15 cellular contexts compared by ENCODE assay signal in genomic region chr17:17569691-17570090, GRCh38. TPM values are rescaled to one million over a fixed set of nuclear protein-coding genes. Genes with fewer than 3 reads are reported as not detected.
DNase-seq lines count a peak whose midpoint lies in the region; ATAC-seq, FAIRE-seq and TF ChIP-seq lines count a peak whose summit lies in the region.
"Had no signal": no experiment of that assay in that cellular context is flagged by ENCODE, and none has a peak within 500 bp of the region (broad histone marks: within the 10 kb centered on the region; RNA-seq: fewer than 3 reads in every experiment).

No MANE protein-coding gene starts in this region.

- H3K4me2 ChIP-seq in H1 (ENCODE audit: insufficient read depth in 1 of 2, low read depth in 2 of 2, low read length in 2 of 2) (no peak overlapping the region), HepG2 (ENCODE audit: low read depth, low read length) (0 out of 2 replicates have a peak overlapping the region, but pooled peaks have one; percentile 60)

- FAIRE-seq in H1 (lab: Jason Lieb, UNC) (no peak), HepG2 (lab: Jason Lieb, UNC) (no peak)

- no peak overlapping the region for H3K27ac ChIP-seq in H1 (ENCODE audit: low read depth, low read length)
- H3K27ac ChIP-seq in HepG2 (ENCODE audit: extremely low read length, insufficient read depth, low read length) = no peak overlapping the region
- no peak overlapping the region for H3K27ac ChIP-seq in skeletal muscle tissue (ENCODE audit: low read depth, low read length)
- H3K27ac ChIP-seq: 22Rv1 had no signal

- H3K27me3 ChIP-seq in H1 (replicated peaks in 1 of 4; ENCODE audit: control insufficient read depth in 3 of 4, extremely low read depth in 1 of 4, insufficient read depth in 3 of 4, low read length in 3 of 4) (no peaks in the 10 kb centered on the region), HepG2 (ENCODE audit: control insufficient read depth in 1 of 2, insufficient read depth in 2 of 2, low read length in 2 of 2) (no peaks in the 10 kb centered on the region), skeletal muscle tissue (ENCODE audit: control insufficient read depth in 3 of 3, insufficient read depth in 3 of 3, low read length in 3 of 3) (no peaks in the 10 kb centered on the region)
- H3K27me3 ChIP-seq: Peyer's patch had no signal

- H3K4me1 ChIP-seq in H1 (replicated peaks in 1 of 4; ENCODE audit: control insufficient read depth in 3 of 4, insufficient read depth in 4 of 4, low read length in 3 of 4) (peaks cover 0 to 10% (median 6%) of the 10 kb centered on the region in 4 experiments; a peak in 5 of 7 replicates), HepG2 (ENCODE audit: insufficient read depth, low read length) (peaks cover 48% of the 10 kb centered on the region), skeletal muscle tissue (ENCODE audit: control insufficient read depth in 3 of 3, insufficient read depth in 3 of 3, low read length in 3 of 3) (peaks cover 60 to 72% (median 63%) of the 10 kb centered on the region in 3 donors)

- TF ChIP-seq RAD21 in H1 (IDR thresholded peaks at IDR 0.05 in 1 of 2, conservative IDR thresholded peaks at IDR 0.05 in 1 of 2; ENCODE audit: low read depth in 2 of 2, low read length in 2 of 2) (no peak), HepG2 (CRISPR knock-in tag; IDR thresholded peaks at IDR 0.05) (no peak)

- in situ Hi-C loops in HepG2 (cut with HindIII; ENCODE audit: extremely low pct_ligation_motif_present, low pct_unique_long_range_greater_than_20kb) = loop anchor here (5.0 kb wide), 2 partner anchors 62 to 212 kb away; no protein-coding TSS in a partner anchor

- no peak overlapping the region for H2BK12ac ChIP-seq in H1 (ENCODE audit: low read depth, low read length)

- H3K4me3 ChIP-seq in H1 (ENCODE audit: extremely low read depth in 1 of 4, insufficient read depth in 2 of 4, low read depth in 3 of 4, low read length in 4 of 4) = no peak overlapping the region
- no peak overlapping the region for H3K4me3 ChIP-seq in HepG2 (replicated peaks in 1 of 3; ENCODE audit: insufficient read depth in 1 of 3, low read depth in 2 of 3, low read length in 3 of 3)
- peak overlapping the region in 2 of 3 donors; percentile 13 to 35 for H3K4me3 ChIP-seq in skeletal muscle tissue (ENCODE audit: low read length in 3 of 3)
- H3K4me3 ChIP-seq: Peyer's patch had no signal

- no peak overlapping the region for H2BK5ac ChIP-seq in H1 (ENCODE audit: low read depth, low read length)

- H3K79me1 ChIP-seq in H1 (ENCODE audit: low read depth, low read length) = peaks cover 5% of the 10 kb centered on the region

- H3K9ac ChIP-seq in H1 (replicated peaks in 1 of 4; ENCODE audit: extremely low read depth in 1 of 4, low read depth in 3 of 4, low read length in 3 of 4) (no peak overlapping the region), HepG2 (ENCODE audit: insufficient read depth, low read depth, low read length) (no peak overlapping the region), skeletal muscle tissue (ENCODE audit: low read depth in 1 of 3, low read length in 3 of 3) (peak overlapping the region in 1 of 3 donors; percentile 50)

- no peak overlapping the region for H2BK120ac ChIP-seq in H1 (replicated peaks; ENCODE audit: low read depth, low read length)

- 0 out of 2 replicates have a peak overlapping the region, but pooled peaks have one; percentile 72 for H2BK15ac ChIP-seq in H1 (ENCODE audit: low read length)

- H3K36me3 ChIP-seq in H1 (ENCODE audit: control insufficient read depth in 2 of 4, insufficient read depth in 4 of 4, low read length in 3 of 4) (no peaks in the 10 kb centered on the region), HepG2 (replicated peaks in 1 of 2; ENCODE audit: control insufficient read depth in 1 of 2, insufficient read depth in 2 of 2, low read length in 2 of 2) (no peaks in the 10 kb centered on the region; a peak in 1 of 5 replicates), skeletal muscle tissue (ENCODE audit: control insufficient read depth in 3 of 3, insufficient read depth in 3 of 3, low read length in 3 of 3) (peaks cover 0 to 2% (median under 1%) of the 10 kb centered on the region in 3 donors)
- H3K36me3 ChIP-seq: Peyer's patch had no signal

- CTCF ChIA-PET in H1 (lab: Charles Lee; ENCODE audit: partially characterized antibody) (interaction anchor here (0.8 to 9.7 kb wide), 34 partner anchors 10 to 251 kb away, joined by 3 to 81 read pairs (median 7); partner anchors contain the start of gene RASD1), HepG2 (lab: Yijun Ruan, JAX; ENCODE audit: low intra/inter-chr PET ratio, low total read pairs) (interaction anchor here (1.1 to 4.4 kb wide), 3 partner anchors 73 to 214 kb away, joined by 3 to 55 read pairs (median 40); partner anchors contain the start of gene RASD1)

- H3K4ac ChIP-seq in H1 (replicated peaks; ENCODE audit: insufficient read length, low read depth, low read length) = no peak overlapping the region

- TF ChIP-seq EP300 in H1 (IDR thresholded peaks at IDR 0.05; ENCODE audit: borderline replicate concordance in 1 of 2, low read depth in 2 of 2, low read length in 2 of 2) = no peak
- TF ChIP-seq EP300 in HepG2 (IDR thresholded peaks at IDR 0.05; ENCODE audit: low read depth in 2 of 2, low read length in 2 of 2) = no peak
- TF ChIP-seq EP300 in HepG2 (CRISPR knock-in tag; IDR thresholded peaks at IDR 0.05; ENCODE audit: borderline replicate concordance) = no peak

- H3K23ac ChIP-seq in H1 (ENCODE audit: insufficient read length) = no peak overlapping the region

- intact Hi-C loops in HepG2 (cut with micrococcal nuclease; ENCODE audit: unreplicated experiment) = loop anchor here (1.0 to 5.0 kb wide), 4 partner anchors 32 to 213 kb away; no protein-coding TSS in a partner anchor

- TF ChIP-seq POLR2A in H1 (IDR thresholded peaks at IDR 0.05; ENCODE audit: control extremely low read depth in 1 of 2, low read depth in 2 of 2, low read length in 2 of 2) = no peak
- no peak for TF ChIP-seq POLR2A in HepG2 (IDR thresholded peaks at IDR 0.05; ENCODE audit: insufficient read depth in 1 of 2, low read depth in 2 of 2, low read length in 2 of 2)

- H3K14ac ChIP-seq in H1 (ENCODE audit: insufficient read length) = no peak overlapping the region

- H3K23me2 ChIP-seq in H1 (ENCODE audit: low read depth, low read length) = no peaks in the 10 kb centered on the region

- POLR2A ChIA-PET in H1 (lab: Charles Lee; ENCODE audit: partially characterized antibody) = interaction anchor here (0.8 to 5.1 kb wide), 3 partner anchors 12 to 79 kb away, joined by 3 to 25 read pairs (median 5); partner anchors contain the start of gene RASD1
- POLR2A ChIA-PET in HepG2 (lab: Yijun Ruan, JAX) = interaction anchor here (2.6 to 8.9 kb wide), 3 partner anchors 22 to 74 kb away, joined by 10 to 114 read pairs (median 46); partner anchors contain the start of genes PEMT and RASD1

- ATAC-seq in HepG2 = no peak
- ATAC-seq in HG02885 (IDR thresholded peaks at IDR 0.05; ENCODE audit: poor library complexity, unreplicated experiment) = no peak

- H3K18ac ChIP-seq in H1 (ENCODE audit: extremely low read depth, low read length) = no peak overlapping the region

- no peak for TF ChIP-seq CTCF in H1 (IDR thresholded peaks at IDR 0.05; ENCODE audit: control extremely low read depth in 1 of 3, insufficient read depth in 1 of 3, low read depth in 1 of 3, low read length in 3 of 3)
- no peak for TF ChIP-seq CTCF in HepG2 (CRISPR knock-in tag; IDR thresholded peaks at IDR 0.05)

- H3K56ac ChIP-seq in H1 (replicated peaks; ENCODE audit: insufficient read length, low read depth, low read length) = no peak overlapping the region

- no peak overlapping the region for H4K8ac ChIP-seq in H1 (ENCODE audit: extremely low read depth, insufficient read depth, low read length)

- H2BK20ac ChIP-seq in H1 (ENCODE audit: low read length) = no peak overlapping the region

- H4K20me1 ChIP-seq in H1 (replicated peaks in 1 of 2; ENCODE audit: control insufficient read depth in 1 of 2, insufficient read depth in 2 of 2, low read length in 2 of 2) (peaks cover 2% of the 10 kb centered on the region in 2 experiments), HepG2 (ENCODE audit: insufficient read depth, low read length) (0 out of 2 replicates have a peak, but pooled peaks cover 5% of the 10 kb centered on the region)

- H3K79me2 ChIP-seq in H1 (ENCODE audit: control insufficient read depth in 1 of 2, insufficient read depth in 2 of 2, low read length in 2 of 2) (no peaks in the 10 kb centered on the region), HepG2 (ENCODE audit: insufficient read depth, low read length) (no peaks in the 10 kb centered on the region)

- peak; percentile 53 for DNase-seq in DMS 273 (lab: John Stamatoyannopoulos, UW; ENCODE audit: unreplicated experiment)
- no peak for DNase-seq in DMS 273 treated with DMSO at 0.1 percent for 48 hours (lab: John Stamatoyannopoulos, UW)
- DNase-seq in H1 (ENCODE audit: low read depth in 1 of 2, low spot score in 2 of 2) = no peak
- DNase-seq in HepG2 (ENCODE audit: low spot score) = no peak
- DNase-seq in germinal center (ENCODE audit: low spot score) = no peak
- DNase-seq in NCI-H82 treated with DMSO at 0.1 percent for 48 hours (lab: John Stamatoyannopoulos, UW; ENCODE audit: unreplicated experiment) = no peak
- DNase-seq: DMS153, MV-4-11, NCI-H1417 treated with DMSO at 0.1 percent for 48 hours, NCI-H510A, SIG-M5 had no signal

- no peak overlapping the region for H4K5ac ChIP-seq in H1 (ENCODE audit: insufficient read length, low read depth, low read length)

- H3K9me3 ChIP-seq in H1 (ENCODE audit: insufficient read depth in 2 of 2, low read depth in 1 of 2, low read length in 1 of 2) (no peaks in the 10 kb centered on the region), HepG2 (ENCODE audit: low read length) (no peaks in the 10 kb centered on the region), skeletal muscle tissue (ENCODE audit: control insufficient read depth in 3 of 3, low read length in 3 of 3) (no peaks in the 10 kb centered on the region)
- H3K9me3 ChIP-seq: Peyer's patch had no signal

- H4K91ac ChIP-seq in H1 (replicated peaks; ENCODE audit: insufficient read length, low read length) = no peak overlapping the region

- BruUV-seq in HepG2 (replicated peaks; lab: Mats Ljungman, UMichigan) = no TSS peak

- 86% methylated on average over 4 of the region's 4 CpGs; no CpG with 5 or more reads in 1 of the 2 experiments for WGBS in H1 (ENCODE audit: extremely low coverage in 1 of 2, insufficient coverage in 1 of 2, insufficient read length in 1 of 2, insufficient replicate concordance in 2 of 2, low coverage in 1 of 2, low lambda C conversion rate in 2 of 2, missing lambda C conversion rate in 1 of 2), 2 experiments
- WGBS in HepG2 (ENCODE audit: low lambda C conversion rate) = 82% methylated on average over 3 of the region's 4 CpGs

- H2AFZ ChIP-seq in H1 (ENCODE audit: low read length) (no peak overlapping the region), HepG2 (ENCODE audit: low read length) (no peak overlapping the region)

- no peak overlapping the region for H2AK5ac ChIP-seq in H1 (ENCODE audit: low read depth, low read length)

RNA-seq across cellular contexts. Expression of gene PEMT, which starts 21.8 kb away (rescaled TPM):
- total RNA-seq in H1 (2021; fragmentation: NEBNext Ultra II Directional; extraction: Animal tissue kit (Norgen Biotek cat#: 25700)) = 40.1 and 42.0 TPM in 2 replicates
- polyA plus RNA-seq in H1 (2011; rRNA removed) = 118 and 128 TPM in 2 replicates
- polyA plus RNA-seq in H1 (2011; cell fraction: cytosol; rRNA removed) = 63.0 TPM
- polyA plus RNA-seq in H1 (2011; cell fraction: nucleus; rRNA removed) = 77.1 TPM
- 28.5 to 79.6 TPM (median 53.6 TPM) in 4 replicates for polyA plus RNA-seq in H1 (2012, experiment 1 of 2)
- polyA plus RNA-seq in H1 (2012, experiment 2 of 2) = 79.6 TPM
- polyA plus RNA-seq in H1 (2013, experiment 1 of 2) = 41.7 TPM
- 47.0 TPM for polyA plus RNA-seq in H1 (2013, experiment 2 of 2)
- polyA minus RNA-seq in H1 (2011; rRNA and poly(A)+ RNA removed) = 22.2 and 23.0 TPM in 2 replicates
- 18.1 TPM for polyA minus RNA-seq in H1 (2011; cell fraction: cytosol; rRNA and poly(A)+ RNA removed)
- 13.7 TPM for polyA minus RNA-seq in H1 (2011; cell fraction: nucleus; rRNA and poly(A)+ RNA removed)
- 16.4 and 31.7 TPM in 2 replicates for total RNA-seq in HepG2 (2016; rRNA removed; fragmentation: Illumina TruSeq; extraction: Trizol)
- total RNA-seq in HepG2 (2016; cell fraction: cytosol; rRNA removed; fragmentation: Illumina TruSeq; extraction: Trizol; ENCODE audit: low read depth) = 38.2 and 45.8 TPM in 2 replicates
- total RNA-seq in HepG2 (2016; cell fraction: insoluble cytoplasmic fraction; rRNA removed; fragmentation: Illumina TruSeq; extraction: Trizol) = 16.3 and 32.5 TPM in 2 replicates
- 31.0 and 42.8 TPM in 2 replicates for total RNA-seq in HepG2 (2016; cell fraction: membrane; rRNA removed; fragmentation: Illumina TruSeq; extraction: Trizol)
- 15.8 and 21.7 TPM in 2 replicates for total RNA-seq in HepG2 (2016; cell fraction: nucleus; rRNA removed; fragmentation: Illumina TruSeq; extraction: Trizol)
- 43.6 and 61.4 TPM in 2 replicates for polyA plus RNA-seq in HepG2 (2011; rRNA removed)
- polyA plus RNA-seq in HepG2 (2011; cell fraction: cytosol; rRNA removed) = 54.3 and 73.8 TPM in 2 replicates
- polyA plus RNA-seq in HepG2 (2011; cell fraction: nucleus; rRNA removed) = 36.9 and 41.0 TPM in 2 replicates
- polyA plus RNA-seq in HepG2 (2012) = 38.0 and 42.3 TPM in 2 replicates
- 46.1 and 58.0 TPM in 2 replicates for polyA plus RNA-seq in HepG2 (2016; cell fraction: cytosol; fragmentation: Illumina TruSeq; extraction: Trizol; ENCODE audit: low read depth)
- 24.1 and 25.5 TPM in 2 replicates for polyA plus RNA-seq in HepG2 (2016; cell fraction: insoluble cytoplasmic fraction; fragmentation: Illumina TruSeq; extraction: Trizol; ENCODE audit: low read depth)
- 38.1 and 45.2 TPM in 2 replicates for polyA plus RNA-seq in HepG2 (2016; cell fraction: membrane; fragmentation: Illumina TruSeq; extraction: Trizol; ENCODE audit: low read depth)
- polyA plus RNA-seq in HepG2 (2016; cell fraction: nucleus; fragmentation: Illumina TruSeq; extraction: Trizol; ENCODE audit: insufficient read depth, low read depth) = 39.8 and 40.0 TPM in 2 replicates
- 51.2 and 54.0 TPM in 2 replicates for polyA minus RNA-seq in HepG2 (2011; rRNA and poly(A)+ RNA removed; ENCODE audit: low replicate concordance)
- polyA minus RNA-seq in HepG2 (2011; cell fraction: cytosol; rRNA and poly(A)+ RNA removed) = 20.3 and 22.0 TPM in 2 replicates
- 6.6 and 8.5 TPM in 2 replicates for polyA minus RNA-seq in HepG2 (2011; cell fraction: nucleus; rRNA and poly(A)+ RNA removed)
- total RNA-seq in skeletal muscle tissue = 32.4 TPM

Comparison
In these comparisons a context has a peak if more than half of its experiments do, and no peak if none do; other contexts are left out.
1. H3K4me3 ChIP-seq: peak in skeletal muscle tissue (2 of 3); none in H1 (0 of 4) and HepG2 (0 of 3).